ENCODE assay signal across 8 cellular contexts in genomic region chr2:29010946-29011649, GRCh38. TPM values are rescaled to one million over a fixed set of nuclear protein-coding genes. Genes with fewer than 3 reads are reported as not detected.
A peak's percentile ranks its signal among the peaks of the same experiment; 100 is the strongest.
DNase-seq lines count a peak whose midpoint lies in the region; ATAC-seq and TF ChIP-seq lines count a peak whose summit lies in the region.

No MANE protein-coding gene starts in this region.

- no peaks in the 10 kb centered on the region for H3K9me3 ChIP-seq in psoas muscle
- H3K9me3 ChIP-seq in aorta (ENCODE audit: control insufficient read depth, low read length): no peaks in the 10 kb centered on the region

- WGBS in psoas muscle, 3 donors: 9 to 19% (median 14%) methylated on average over 13 of the region's 13 CpGs
- 67 to 75% methylated on average over 13 of the region's 13 CpGs for WGBS in aorta, 2 donors

- peaks cover 66 to 74% of the 10 kb centered on the region in 2 donors for H3K4me1 Mint-ChIP-seq in effector memory CD8-positive, alpha-beta T cell (ENCODE audit: low read depth in 2 of 2)

- no peaks in the 10 kb centered on the region for H3K27me3 ChIP-seq in psoas muscle (ENCODE audit: insufficient read depth in 3 of 3, low read length in 2 of 3)
- H3K27me3 ChIP-seq in aorta (ENCODE audit: control insufficient read depth in 1 of 2, insufficient read depth in 2 of 2, low read length in 1 of 2): no peaks in the 10 kb centered on the region

- in situ Hi-C loops in GM13977 (cut with MboI; ENCODE audit: low pct_unique_long_range_greater_than_20kb, low sequenced_read_pairs, unreplicated experiment): no loop called here

- H3K27ac ChIP-seq in psoas muscle: peak overlapping the region; percentile 87
- H3K27ac ChIP-seq in aorta (ENCODE audit: low read depth in 1 of 2, low read length in 2 of 2): no peak overlapping the region

- H3K27ac Mint-ChIP-seq in effector memory CD8-positive, alpha-beta T cell: peak overlapping the region; percentile 99 to 100

- H3K36me3 Mint-ChIP-seq in effector memory CD8-positive, alpha-beta T cell (ENCODE audit: insufficient read depth): peaks cover 39% of the 10 kb centered on the region

- intact Hi-C loops in psoas muscle (cut with DNase I): loop anchor here (5.0 to 10.0 kb wide), 4 partner anchors 101 to 444 kb away; partner anchors contain the start of gene CLIP4 (in 1 of the 2)
- intact Hi-C loops in aorta (cut with DNase I): no loop called here

- peak; percentile 34 for ATAC-seq in effector memory CD8-positive, alpha-beta T cell (replicated peaks)
- ATAC-seq in psoas muscle (peak in 3 of 4 donors; percentile 4 to 16 (median 15)), aorta (ENCODE audit: low FRiP score) (no peak), HG03342 (IDR thresholded peaks at IDR 0.05; ENCODE audit: unreplicated experiment) (no peak)

- peaks cover 53% of the 10 kb centered on the region for H3K4me1 ChIP-seq in psoas muscle
- H3K4me1 ChIP-seq in aorta (ENCODE audit: control insufficient read depth in 1 of 2, insufficient read depth in 2 of 2, low read length in 2 of 2): no peaks in the 10 kb centered on the region

- peak; percentile 37 for DNase-seq in GM12865 (ENCODE audit: low read depth)
- DNase-seq in activated CD4-positive, alpha-beta T cell treated with anti-CD3 and anti-CD28 coated beads for 48 hours: peak; percentile 45
- peak; percentile 69 to 77 (median 71) for DNase-seq in effector memory CD8-positive, alpha-beta T cell
- DNase-seq in psoas muscle: peak; percentile 52 to 77
- DNase-seq in LoVo (ENCODE audit: low spot score): no peak
- DNase-seq in aorta: no peak
- no peak for DNase-seq in GM13977 (ENCODE audit: low spot score)

- no peak for TF ChIP-seq CTCF in GM12865 (IDR thresholded peaks at IDR 0.05; ENCODE audit: insufficient read depth, low read depth, low read length, missing control alignments)
- no peak for TF ChIP-seq CTCF in psoas muscle (IDR thresholded peaks at IDR 0.05)
- TF ChIP-seq CTCF in GM13977 (IDR thresholded peaks at IDR 0.05; ENCODE audit: extremely low read depth, insufficient read depth, missing control alignments): no peak

- H3K4me3 ChIP-seq in GM12865 (ENCODE audit: low read depth, low read length) (no peak overlapping the region), psoas muscle (peak overlapping the region; percentile 52), aorta (ENCODE audit: low read length in 2 of 2) (no peak overlapping the region)

- no peaks in the 10 kb centered on the region for H3K27me3 Mint-ChIP-seq in effector memory CD8-positive, alpha-beta T cell

- H3K4me3 Mint-ChIP-seq in effector memory CD8-positive, alpha-beta T cell: peak overlapping the region; percentile 81 to 93

- H3K9me3 Mint-ChIP-seq in effector memory CD8-positive, alpha-beta T cell: no peaks in the 10 kb centered on the region

- H3K36me3 ChIP-seq in psoas muscle (ENCODE audit: insufficient read depth in 1 of 2, low read depth in 1 of 2) (no peaks in the 10 kb centered on the region), aorta (ENCODE audit: control insufficient read depth in 1 of 2, insufficient read depth in 2 of 2, low read length in 1 of 2) (no peaks in the 10 kb centered on the region)

RNA-seq across cellular contexts. Expression of gene TOGARAM2, which starts 30.0 kb away (rescaled TPM):
- total RNA-seq in psoas muscle (10 to 100 TPM in 3 of 4 donors, 1 to 10 TPM in 1; 2.2 to 98.4 (median 22.5) TPM), aorta (under 1 TPM; 0.65 to 0.78 TPM)
- polyA plus RNA-seq in psoas muscle (10 to 100 TPM in 2 of 3 donors, 1 to 10 TPM in 1; 6.1 to 54.2 (median 30.4) TPM), aorta (1 to 10 TPM in 1 of 2 donors, under 1 TPM in 1; 0.50 to 2.2 TPM)

Comparison
In these comparisons a context has a peak if more than half of its experiments do, and no peak if none do; other contexts are left out.
1. DNase-seq: peak in GM12865 (single experiment), activated CD4-positive, alpha-beta T cell treated with anti-CD3 and anti-CD28 coated beads for 48 hours (single experiment), effector memory CD8-positive, alpha-beta T cell (3 of 3) and psoas muscle (2 of 2); none in LoVo (single experiment), aorta (0 of 2) and GM13977 (single experiment).
2. ATAC-seq: peak in effector memory CD8-positive, alpha-beta T cell (single experiment) and psoas muscle (3 of 4); none in aorta (single experiment) and HG03342 (single experiment).
3. intact Hi-C loops: an anchor here in psoas muscle (5.0 to 10.0 kb wide); none called in aorta.